21 cellular contexts compared by ENCODE assay signal in the genomic region with DNA sequence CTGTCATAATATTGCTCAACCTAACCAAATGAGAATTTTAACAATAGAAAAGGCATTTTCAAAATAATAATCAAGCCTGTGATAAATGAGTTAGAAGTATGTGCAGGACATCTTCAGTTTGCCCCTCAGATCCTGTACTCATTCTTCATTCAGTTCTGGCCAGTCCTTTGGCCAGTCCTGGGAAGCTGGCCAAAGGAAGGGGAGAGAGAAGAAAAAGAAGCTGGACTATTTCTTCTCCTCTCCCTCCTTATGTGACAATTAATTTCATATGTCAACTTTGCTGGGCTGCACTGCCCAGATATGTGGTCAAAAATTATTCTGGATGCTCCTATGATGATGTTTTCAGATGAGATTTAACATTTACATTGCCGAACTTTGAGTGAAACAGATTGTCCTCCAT. TPM values are rescaled to one million over a fixed set of nuclear protein-coding genes. Genes with fewer than 3 reads are reported as not detected.
"Had no signal": no experiment of that assay in that cellular context is flagged by ENCODE, and none has a peak within 500 bp of the region (broad histone marks: within the 10 kb centered on the region; RNA-seq: fewer than 3 reads in every experiment).

No MANE protein-coding gene starts in this region.

- H3K36me3 Mint-ChIP-seq: activated naive CD8-positive, alpha-beta T cell treated with anti-CD3 and anti-CD28 coated beads for 36 hours had no signal

- H3K9me3 ChIP-seq: body of pancreas, lower lobe of right lung, stomach, upper lobe of left lung had no signal

- H3K4me3 Mint-ChIP-seq: activated CD8-positive, alpha-beta T cell treated with anti-CD3 and anti-CD28 coated beads for 36 hours; activated naive CD8-positive, alpha-beta T cell treated with anti-CD3 and anti-CD28 coated beads for 36 hours; activated T-helper 17 cell treated with anti-CD3 and anti-CD28 coated beads, Interleukin-2, amount 50 U/mL, for 72 hours; effector memory CD8-positive, alpha-beta T cell; nephron progenitor cell had no signal

- ATAC-seq: activated CD8-positive, alpha-beta T cell treated with anti-CD3 and anti-CD28 coated beads for 36 hours; activated T-helper 17 cell treated with anti-CD3 and anti-CD28 coated beads, Interleukin-2, amount 50 U/mL, for 72 hours; body of pancreas; effector memory CD8-positive, alpha-beta T cell; left cardiac atrium had no signal

- FAIRE-seq: islet of Langerhans had no signal

- H3K27ac Mint-ChIP-seq: activated CD8-positive, alpha-beta T cell treated with anti-CD3 and anti-CD28 coated beads for 36 hours; activated naive CD8-positive, alpha-beta T cell treated with anti-CD3 and anti-CD28 coated beads for 36 hours; activated T-helper 17 cell treated with anti-CD3 and anti-CD28 coated beads, Interleukin-2, amount 50 U/mL, for 72 hours; effector memory CD8-positive, alpha-beta T cell; progenitor cell of endocrine pancreas had no signal

- H3K4me3 ChIP-seq: body of pancreas, lower lobe of right lung, stomach, upper lobe of left lung had no signal

- H3K4me1 Mint-ChIP-seq: activated T-helper 17 cell treated with anti-CD3 and anti-CD28 coated beads, Interleukin-2, amount 50 U/mL, for 72 hours; nephron progenitor cell had no signal

- H3K27ac ChIP-seq: body of pancreas, lower lobe of right lung had no signal

- DNase-seq: activated CD4-positive, alpha-beta T cell treated with anti-CD3 and anti-CD28 coated beads for 48 hours; activated CD4-positive, CD25-positive, alpha-beta regulatory T cell; activated CD8-positive, alpha-beta T cell treated with anti-CD3 and anti-CD28 coated beads for 36 hours; activated naive CD4-positive, alpha-beta T cell; activated naive CD8-positive, alpha-beta T cell treated with anti-CD3 and anti-CD28 coated beads for 36 hours; activated T-cell treated with anti-CD3 and anti-CD28 coated beads, Interleukin-2, amount 50 U/mL, for 1 hour; amygdala; body of pancreas; caudate nucleus; effector memory CD8-positive, alpha-beta T cell; foreskin melanocyte; glutamatergic neuron; hippocampal formation; left cardiac atrium; lower lobe of right lung; nephron progenitor cell; stomach; upper lobe of left lung had no signal

- H3K4me1 ChIP-seq: body of pancreas, lower lobe of right lung had no signal

- H3K9me3 Mint-ChIP-seq: activated naive CD8-positive, alpha-beta T cell treated with anti-CD3 and anti-CD28 coated beads for 36 hours; activated T-helper 17 cell treated with anti-CD3 and anti-CD28 coated beads, Interleukin-2, amount 50 U/mL, for 72 hours; effector memory CD8-positive, alpha-beta T cell had no signal

- H3K27me3 ChIP-seq: body of pancreas, stomach, upper lobe of left lung had no signal

- H3K36me3 ChIP-seq: lower lobe of right lung, stomach, upper lobe of left lung had no signal

- H3K27me3 Mint-ChIP-seq: activated CD8-positive, alpha-beta T cell treated with anti-CD3 and anti-CD28 coated beads for 36 hours; activated T-helper 17 cell treated with anti-CD3 and anti-CD28 coated beads, Interleukin-2, amount 50 U/mL, for 72 hours; effector memory CD8-positive, alpha-beta T cell; progenitor cell of endocrine pancreas had no signal

RNA-seq across cellular contexts. Expression of a gene that starts 31.6 kb away (rescaled TPM):
- total RNA-seq: activated CD8-positive, alpha-beta T cell treated with anti-CD3 and anti-CD28 coated beads for 36 hours; activated naive CD8-positive, alpha-beta T cell treated with anti-CD3 and anti-CD28 coated beads for 36 hours had no signal
